In the genomic region with DNA sequence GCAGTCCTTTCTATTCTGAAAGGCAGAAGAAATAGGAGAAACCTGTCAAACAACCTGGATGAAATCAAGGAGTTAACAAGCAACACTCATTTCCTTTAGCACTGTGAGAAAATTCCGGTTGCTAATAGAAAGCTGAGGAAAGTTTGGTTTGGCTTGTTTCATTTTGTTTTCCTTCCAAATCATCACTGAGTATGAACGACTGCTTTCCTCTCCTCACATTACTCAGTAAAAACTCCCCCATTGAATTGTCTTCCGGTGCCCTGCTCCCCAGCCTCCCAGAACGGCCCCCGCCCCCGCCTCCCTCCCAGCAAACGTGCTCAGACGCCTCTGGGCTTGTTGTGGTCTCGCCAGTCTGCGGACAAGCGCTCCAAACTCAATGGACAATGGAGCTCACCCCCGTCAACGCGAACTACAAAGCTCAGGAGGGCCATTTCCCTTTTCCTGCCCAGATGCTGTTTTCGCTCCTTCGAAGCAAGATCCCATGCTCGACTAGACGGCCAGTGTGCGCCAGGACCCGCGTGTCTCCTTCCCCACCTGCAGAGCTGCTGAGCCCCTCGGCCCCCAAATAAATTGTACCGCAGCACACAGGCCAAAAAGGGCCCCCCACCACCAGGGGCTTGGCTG, we compare ENCODE assay signal across 8 cellular contexts. TPM values are rescaled to one million over a fixed set of nuclear protein-coding genes. Genes with fewer than 3 reads are reported as not detected.
A peak's percentile ranks its signal among the peaks of the same experiment; 100 is the strongest.
DNase-seq lines count a peak whose midpoint lies in the region; ATAC-seq and TF ChIP-seq lines count a peak whose summit lies in the region.

No MANE protein-coding gene starts in this region.

- peak overlapping the region; percentile 95 to 99 (median 96) for H3K4me3 Mint-ChIP-seq in CD8-positive, alpha-beta memory T cell
- H3K4me3 Mint-ChIP-seq in nephron progenitor cell, result peak overlapping the region; percentile 96

- H3K9me3 Mint-ChIP-seq in CD8-positive, alpha-beta memory T cell, result peaks cover 0 to 5% (median 2%) of the 10 kb centered on the region in 5 donors
- no peaks in the 10 kb centered on the region for H3K9me3 Mint-ChIP-seq in nephron progenitor cell

- DNase-seq in CD8-positive, alpha-beta memory T cell, result peak; percentile 37 to 73 (median 51)
- DNase-seq in HS-5 (ENCODE audit: low read depth), result peak; percentile 46
- peak; percentile 83 for DNase-seq in RPMI7951 (ENCODE audit: low read depth)
- peak; percentile 43 for DNase-seq in activated gamma-delta T cell treated with anti-CD3 and anti-CD28 coated beads, Interleukin-2, amount 50 U/mL, for 16 hours (ENCODE audit: low read depth)
- peak; percentile 68 for DNase-seq in fibroblast of villous mesenchyme (ENCODE audit: low read depth)
- DNase-seq in nephron progenitor cell, result peak; percentile 69
- peak in 42 of 49 donors; percentile 17 to 82 (median 50) for DNase-seq in substantia nigra (lab: John Stamatoyannopoulos, UW)

- no peaks in the 10 kb centered on the region for H3K36me3 ChIP-seq in CD8-positive, alpha-beta memory T cell (ENCODE audit: insufficient read depth, low read length)

- H3K27ac Mint-ChIP-seq in CD8-positive, alpha-beta memory T cell, result peak overlapping the region; percentile 92 to 99 (median 96)
- peak overlapping the region; percentile 99 for H3K27ac Mint-ChIP-seq in nephron progenitor cell

- POLR2A ChIA-PET in CD8-positive, alpha-beta memory T cell (lab: Charles Lee), result interaction anchor here (0.6 to 3.4 kb wide), 7 partner anchors 9 to 1936 kb away, joined by 3 to 25 read pairs (median 4); a partner anchor contains a TSS

- no peaks in the 10 kb centered on the region for H3K27me3 ChIP-seq in CD8-positive, alpha-beta memory T cell (ENCODE audit: insufficient read depth, low read length, poor library complexity, severe bottlenecking)

- TF ChIP-seq CTCF in fibroblast of villous mesenchyme (IDR thresholded peaks at IDR 0.05; ENCODE audit: insufficient read depth, low read depth, low read length), result no peak
- TF ChIP-seq CTCF in nephron progenitor cell (IDR thresholded peaks at IDR 0.05), result no peak

- peaks cover 10 to 18% of the 10 kb centered on the region in 2 donors for H3K27me3 Mint-ChIP-seq in CD8-positive, alpha-beta memory T cell
- H3K27me3 Mint-ChIP-seq in nephron progenitor cell (ENCODE audit: low read depth, poor library complexity), result peaks cover 6% of the 10 kb centered on the region

- CTCF ChIA-PET in CD8-positive, alpha-beta memory T cell (lab: Charles Lee), result interaction anchor here (0.7 to 3.9 kb wide), 7 partner anchors 8 to 530 kb away, joined by 3 to 14 read pairs (median 3); a partner anchor contains a TSS

- H3K4me3 ChIP-seq in CD8-positive, alpha-beta memory T cell (ENCODE audit: low read length), result peak overlapping the region; percentile 85
- peak overlapping the region; percentile 95 for H3K4me3 ChIP-seq in fibroblast of villous mesenchyme (ENCODE audit: low read depth, low read length)

- H3K4me1 ChIP-seq in CD8-positive, alpha-beta memory T cell (ENCODE audit: insufficient read depth, low read length), result peaks cover 40% of the 10 kb centered on the region

- peaks cover 6 to 20% (median 7%) of the 10 kb centered on the region in 3 donors for H3K36me3 Mint-ChIP-seq in CD8-positive, alpha-beta memory T cell
- peaks cover 21% of the 10 kb centered on the region for H3K36me3 Mint-ChIP-seq in nephron progenitor cell (ENCODE audit: low read depth)

- no peaks in the 10 kb centered on the region for H3K9me3 ChIP-seq in CD8-positive, alpha-beta memory T cell (ENCODE audit: low read length)

- peak; percentile 45 for ATAC-seq in GM19463 (IDR thresholded peaks at IDR 0.05; ENCODE audit: unreplicated experiment)

- H3K27ac ChIP-seq in CD8-positive, alpha-beta memory T cell (ENCODE audit: low read depth, low read length), result peak overlapping the region; percentile 79
- peak overlapping the region; percentile 89 for H3K27ac ChIP-seq in substantia nigra (ENCODE audit: low read depth, low read length, poor library complexity, severe bottlenecking)

- H3K4me1 Mint-ChIP-seq in CD8-positive, alpha-beta memory T cell, result peaks cover 44 to 54% (median 50%) of the 10 kb centered on the region in 3 donors
- H3K4me1 Mint-ChIP-seq in nephron progenitor cell, result peaks cover 31% of the 10 kb centered on the region

RNA-seq across cellular contexts. Expression of a gene that starts 0.7 kb away (rescaled TPM):
- 10 to 100 TPM; 21.1 to 21.5 TPM for total RNA-seq in CD8-positive, alpha-beta memory T cell
- polyA plus RNA-seq in CD8-positive, alpha-beta memory T cell, result 11.0 TPM
- 12.9 and 14.9 TPM in 2 replicates for total RNA-seq in RPMI7951 (2014; rRNA removed; shearing (Covaris generic))
- 23.8 and 48.4 TPM in 2 replicates for total RNA-seq in fibroblast of villous mesenchyme

RNA-seq across cellular contexts. Expression of a gene that starts 11.9 kb away (rescaled TPM):
- total RNA-seq in CD8-positive, alpha-beta memory T cell, result 10 to 100 TPM; 13.8 to 16.4 TPM
- polyA plus RNA-seq in CD8-positive, alpha-beta memory T cell, result 37.7 TPM
- total RNA-seq in RPMI7951 (2014; rRNA removed; shearing (Covaris generic)), result 8.6 and 13.3 TPM in 2 replicates
- 17.1 and 35.8 TPM in 2 replicates for total RNA-seq in fibroblast of villous mesenchyme

Comparison
In these comparisons a context has a peak if more than half of its experiments do, and no peak if none do; other contexts are left out.
1. Peak in every context shown above with its lines: DNase-seq, ATAC-seq, H3K4me3 ChIP-seq and H3K27ac ChIP-seq.